Comparison of ENCODE assay signal across 14 cellular contexts in genomic region chr11:124891390-124891861, GRCh38. TPM values are rescaled to one million over a fixed set of nuclear protein-coding genes. Genes with fewer than 3 reads are reported as not detected.
A peak's percentile ranks its signal among the peaks of the same experiment; 100 is the strongest.
DNase-seq lines count a peak whose midpoint lies in the region; ATAC-seq and TF ChIP-seq lines count a peak whose summit lies in the region.
"Had no signal": no experiment of that assay in that cellular context is flagged by ENCODE, and none has a peak within 500 bp of the region (broad histone marks: within the 10 kb centered on the region; RNA-seq: fewer than 3 reads in every experiment).

No MANE protein-coding gene starts in this region.

- no peak overlapping the region for H2BK120ac ChIP-seq in H9 (ENCODE audit: low read depth, low read length, poor library complexity, severe bottlenecking)

- no peaks in the 10 kb centered on the region for H3K36me3 ChIP-seq in sigmoid colon
- H3K36me3 ChIP-seq: prostate gland, tibial nerve had no signal

- H3T11ph ChIP-seq in H9 (ENCODE audit: low read length): no peak overlapping the region

- H2AK5ac ChIP-seq in H9 (ENCODE audit: insufficient read length, low read length): no peak overlapping the region

- no peak overlapping the region for H3K27ac Mint-ChIP-seq in H9
- H3K27ac Mint-ChIP-seq in dendritic cell treated with granulocyte-macrophage colony-stimulating factor and Interleukin-4, amounts not matched to agents 40 ng/mL and 50 ng/mL, for 4 days: peak overlapping the region; percentile 69
- H3K27ac Mint-ChIP-seq: activated T-helper 1 cell treated with anti-CD3 and anti-CD28 coated beads, Interleukin-12 subunit alpha, Interleukin-12 subunit beta, Interleukin-2, Interleukin-4 antibody, amounts not matched to agents 30 ng/mL and 10 ng/mL and 1 ng/mL, durations not matched to agents 14 hours and 24 hours and 36 hours; CD14-positive monocyte; T-helper 2 cell treated with Interferon-gamma antibody and Interleukin-4, amounts not matched to agents 5 μg/mL and 100 μg/mL, for 36 hours had no signal

- intact Hi-C loops in dendritic cell treated with granulocyte-macrophage colony-stimulating factor and Interleukin-4, amounts not matched to agents 40 ng/mL and 50 ng/mL, for 4 days (cut with micrococcal nuclease): no loop called here
- intact Hi-C loops in sigmoid colon (cut with DNase I): no loop called here
- intact Hi-C loops in left colon (cut with DNase I, micrococcal nuclease): no loop called here

- no peaks in the 10 kb centered on the region for H3K79me1 ChIP-seq in H9 (ENCODE audit: insufficient read depth, low read depth, low read length, poor library complexity, severe bottlenecking)

- H3K14ac ChIP-seq in H9 (ENCODE audit: insufficient read depth, low read length): no peak overlapping the region; the same call in 1 of the 2 replicates

- H3K27me3 ChIP-seq in H9 (ENCODE audit: insufficient read depth, low read length) (no peaks in the 10 kb centered on the region; the same call in 1 of the 2 replicates), sigmoid colon (peaks cover 0 to 36% (median 8%) of the 10 kb centered on the region in 3 donors)
- H3K27me3 ChIP-seq: tibial nerve had no signal

- no peak overlapping the region for H2BK12ac ChIP-seq in H9 (ENCODE audit: insufficient read length, low read depth, low read length)

- H3K36me3 Mint-ChIP-seq in H9 (ENCODE audit: insufficient read depth in 1 of 3, low read depth in 3 of 3): no peaks in the 10 kb centered on the region
- no peaks in the 10 kb centered on the region for H3K36me3 Mint-ChIP-seq in dendritic cell treated with granulocyte-macrophage colony-stimulating factor and Interleukin-4, amounts not matched to agents 40 ng/mL and 50 ng/mL, for 4 days (ENCODE audit: low read depth)
- H3K36me3 Mint-ChIP-seq: CD14-positive monocyte had no signal

- H3K56ac ChIP-seq in H9 (ENCODE audit: insufficient read length, low read depth, low read length): no peak overlapping the region

- H3K27ac ChIP-seq in H9 (ENCODE audit: insufficient read length, low read depth, low read length) (no peak overlapping the region), sigmoid colon (peak overlapping the region in 1 of 4 donors; percentile 49)
- H3K27ac ChIP-seq: prostate gland, tibial nerve had no signal

- H3K4ac ChIP-seq in H9 (ENCODE audit: low read depth, low read length): no peak overlapping the region

- TF ChIP-seq CTCF in H9 (conservative IDR thresholded peaks at IDR 0.05) (peak; percentile 32; the same call in 1 of the 3 replicates), sigmoid colon (IDR thresholded peaks at IDR 0.05) (no peak)

- no peaks in the 10 kb centered on the region for H3K23me2 ChIP-seq in H9 (ENCODE audit: insufficient read length, low read depth, low read length, poor library complexity, severe bottlenecking)

- WGBS in H9 (ENCODE audit: extremely low coverage, insufficient read length, low lambda C conversion rate): no CpG with 5 or more reads among the region's 12 CpGs
- WGBS in sigmoid colon, 2 donors: 68 to 80% methylated on average over 12 of the region's 12 CpGs

- H2AFZ ChIP-seq in H9 (ENCODE audit: low read length): no peak overlapping the region

- no peak overlapping the region for H3K23ac ChIP-seq in H9 (ENCODE audit: insufficient read length, low read depth, low read length)

- peaks cover 29% of the 10 kb centered on the region for H3K27me3 Mint-ChIP-seq in H9 (ENCODE audit: low read depth)
- H3K27me3 Mint-ChIP-seq in dendritic cell treated with granulocyte-macrophage colony-stimulating factor and Interleukin-4, amounts not matched to agents 40 ng/mL and 50 ng/mL, for 4 days: peaks cover 3% of the 10 kb centered on the region

- H4K5ac ChIP-seq in H9 (ENCODE audit: insufficient read length, low read depth, low read length): no peak overlapping the region

- H3K18ac ChIP-seq in H9 (ENCODE audit: insufficient read length, low read depth, low read length): no peak overlapping the region

- H3K4me1 ChIP-seq in H9 (ENCODE audit: insufficient read depth, low read length) (no peaks in the 10 kb centered on the region), sigmoid colon (peaks cover 0 to 5% (median 2%) of the 10 kb centered on the region in 4 donors)
- H3K4me1 ChIP-seq: prostate gland had no signal

- no peak overlapping the region for H2BK5ac ChIP-seq in H9 (ENCODE audit: insufficient read length, low read length)

- H3K4me1 Mint-ChIP-seq in H9: no peaks in the 10 kb centered on the region
- H3K4me1 Mint-ChIP-seq in dendritic cell treated with granulocyte-macrophage colony-stimulating factor and Interleukin-4, amounts not matched to agents 40 ng/mL and 50 ng/mL, for 4 days (ENCODE audit: low read depth): peaks cover 60% of the 10 kb centered on the region

- no peak overlapping the region for H2BK20ac ChIP-seq in H9 (ENCODE audit: low read depth, low read length, poor library complexity, severe bottlenecking)

- no peak overlapping the region for H3K4me3 Mint-ChIP-seq in H9
- H3K4me3 Mint-ChIP-seq in dendritic cell treated with granulocyte-macrophage colony-stimulating factor and Interleukin-4, amounts not matched to agents 40 ng/mL and 50 ng/mL, for 4 days: no peak overlapping the region
- H3K4me3 Mint-ChIP-seq: activated T-helper 1 cell treated with anti-CD3 and anti-CD28 coated beads, Interleukin-12 subunit alpha, Interleukin-12 subunit beta, Interleukin-2, Interleukin-4 antibody, amounts not matched to agents 30 ng/mL and 10 ng/mL and 1 ng/mL, durations not matched to agents 14 hours and 24 hours and 36 hours; CD14-positive monocyte; T-helper 2 cell treated with Interferon-gamma antibody and Interleukin-4, amounts not matched to agents 5 μg/mL and 100 μg/mL, for 36 hours had no signal

- TF ChIP-seq EP300 in sigmoid colon (IDR thresholded peaks at IDR 0.05): no peak

- H3K4me2 ChIP-seq in H9 (ENCODE audit: insufficient read depth, insufficient read length, low read length): no peak overlapping the region

- ATAC-seq in left colon (no peak), left lobe of liver (no peak)

- peak; percentile 77 for DNase-seq in H9
- peak; percentile 62 for DNase-seq in iPS-NIHi7 (ENCODE audit: extremely low spot score)
- DNase-seq in sigmoid colon: peak; percentile 60
- no peak for DNase-seq in AML-193 (lab: John Stamatoyannopoulos, UW)
- DNase-seq in left colon: no peak
- no peak for DNase-seq in left lobe of liver (ENCODE audit: low spot score)
- DNase-seq in iPS-NIHi11 (ENCODE audit: low spot score): no peak
- DNase-seq: EL had no signal

- no peak overlapping the region for H2BK15ac ChIP-seq in H9 (ENCODE audit: low read depth, low read length)

- no peak overlapping the region for H4K8ac ChIP-seq in H9 (replicated peaks; ENCODE audit: insufficient read length, low read depth, low read length)

- no peaks in the 10 kb centered on the region for H3K79me2 ChIP-seq in H9 (ENCODE audit: insufficient read depth, low read length)

- H3K9me3 ChIP-seq in H9 (ENCODE audit: control insufficient read depth, low read depth, low read length): no peaks in the 10 kb centered on the region
- H3K9me3 ChIP-seq in sigmoid colon: no peaks in the 10 kb centered on the region
- H3K9me3 ChIP-seq: prostate gland, tibial nerve had no signal

- no peak overlapping the region for H3K4me3 ChIP-seq in sigmoid colon
- H3K4me3 ChIP-seq: prostate gland, tibial nerve had no signal

- H3K9ac ChIP-seq in H9 (ENCODE audit: extremely low read depth, insufficient read length, low read length): no peak overlapping the region

- H4K20me1 ChIP-seq in H9 (ENCODE audit: control insufficient read depth, insufficient read depth, insufficient read length): no peaks in the 10 kb centered on the region

- no peak for TF ChIP-seq POLR2A in sigmoid colon (IDR thresholded peaks at IDR 0.05)

- no peaks in the 10 kb centered on the region for H3K9me3 Mint-ChIP-seq in H9
- H3K9me3 Mint-ChIP-seq in dendritic cell treated with granulocyte-macrophage colony-stimulating factor and Interleukin-4, amounts not matched to agents 40 ng/mL and 50 ng/mL, for 4 days: no peaks in the 10 kb centered on the region
- H3K9me3 Mint-ChIP-seq: activated T-helper 1 cell treated with anti-CD3 and anti-CD28 coated beads, Interleukin-12 subunit alpha, Interleukin-12 subunit beta, Interleukin-2, Interleukin-4 antibody, amounts not matched to agents 30 ng/mL and 10 ng/mL and 1 ng/mL, durations not matched to agents 14 hours and 24 hours and 36 hours; CD14-positive monocyte; T-helper 2 cell treated with Interferon-gamma antibody and Interleukin-4, amounts not matched to agents 5 μg/mL and 100 μg/mL, for 36 hours had no signal

- no peak overlapping the region for H4K91ac ChIP-seq in H9 (ENCODE audit: insufficient read length, low read depth, low read length)

RNA-seq across cellular contexts. Expression of gene ROBO4, which starts 6.2 kb away (rescaled TPM):
- total RNA-seq in H9 (2021) (not detected in 2 replicates), sigmoid colon (10 to 100 TPM in 2 of 4 donors, 1 to 10 TPM in 2; 8.1 to 13.8 (median 11.0) TPM), left colon (1 to 10 TPM; 4.3 to 4.8 TPM), left lobe of liver (6.3 TPM)
- polyA plus RNA-seq in sigmoid colon: 1 to 10 TPM in 2 of 3 donors, under 1 TPM in 1; 0.46 to 6.2 (median 1.2) TPM
- total RNA-seq: activated T-helper 1 cell treated with anti-CD3 and anti-CD28 coated beads, Interleukin-12 subunit alpha, Interleukin-12 subunit beta, Interleukin-2, Interleukin-4 antibody, amounts not matched to agents 30 ng/mL and 10 ng/mL and 1 ng/mL, durations not matched to agents 14 hours and 24 hours and 36 hours had no signal

RNA-seq across cellular contexts. Expression of gene ROBO3, which starts 26.2 kb away (rescaled TPM):
- total RNA-seq in H9 (2021) (11.8 and 12.6 TPM in 2 replicates), sigmoid colon (10 to 100 TPM in 2 of 4 donors, 1 to 10 TPM in 2; 9.1 to 37.7 (median 10.1) TPM), left colon (10 to 100 TPM in 1 of 2 donors, 1 to 10 TPM in 1; 9.2 to 12.0 TPM), left lobe of liver (1.5 TPM)
- 1 to 10 TPM; 1.6 to 7.8 (median 2.4) TPM for polyA plus RNA-seq in sigmoid colon

RNA-seq across cellular contexts. Expression of gene HEPN1, which starts 27.6 kb away (rescaled TPM):
- total RNA-seq in H9 (2021): not detected in 2 replicates
- total RNA-seq in sigmoid colon: not detected
- polyA plus RNA-seq in sigmoid colon: under 1 TPM in 1 of 3 donors, not detected in 2; 0.04 TPM
- total RNA-seq in left colon: not detected
- total RNA-seq in left lobe of liver: not detected
- total RNA-seq: activated T-helper 1 cell treated with anti-CD3 and anti-CD28 coated beads, Interleukin-12 subunit alpha, Interleukin-12 subunit beta, Interleukin-2, Interleukin-4 antibody, amounts not matched to agents 30 ng/mL and 10 ng/mL and 1 ng/mL, durations not matched to agents 14 hours and 24 hours and 36 hours; prostate gland; tibial nerve had no signal
- polyA plus RNA-seq: CD14-positive monocyte had no signal

RNA-seq across cellular contexts. Expression of gene HEPACAM, which starts 44.4 kb away (rescaled TPM):
- total RNA-seq in H9 (2021) (not detected in 2 replicates), sigmoid colon (1 to 10 TPM in 2 of 4 donors, under 1 TPM in 2; 0.27 to 5.5 (median 1.2) TPM), left colon (under 1 TPM in 1 of 2 donors, not detected in 1; 0.14 TPM), left lobe of liver (27.2 TPM)
- polyA plus RNA-seq in sigmoid colon: under 1 TPM in 1 of 3 donors, not detected in 2; 0.52 TPM
- total RNA-seq: activated T-helper 1 cell treated with anti-CD3 and anti-CD28 coated beads, Interleukin-12 subunit alpha, Interleukin-12 subunit beta, Interleukin-2, Interleukin-4 antibody, amounts not matched to agents 30 ng/mL and 10 ng/mL and 1 ng/mL, durations not matched to agents 14 hours and 24 hours and 36 hours had no signal
- polyA plus RNA-seq: CD14-positive monocyte had no signal

Comparison
In these comparisons a context has a peak if more than half of its experiments do, and no peak if none do; other contexts are left out.
1. DNase-seq: peak in H9 (single experiment), iPS-NIHi7 (single experiment) and sigmoid colon (single experiment); none in AML-193 (0 of 2), left colon (0 of 2), left lobe of liver (single experiment) and iPS-NIHi11 (single experiment).